ENCODE assay signal across 18 cellular contexts in genomic region chr10:101380353-101381017, GRCh38. TPM values are rescaled to one million over a fixed set of nuclear protein-coding genes. Genes with fewer than 3 reads are reported as not detected.
DNase-seq lines count a peak whose midpoint lies in the region; ATAC-seq, FAIRE-seq and TF ChIP-seq lines count a peak whose summit lies in the region.
"Had no signal": no experiment of that assay in that cellular context is flagged by ENCODE, and none has a peak within 500 bp of the region (broad histone marks: within the 10 kb centered on the region; RNA-seq: fewer than 3 reads in every experiment).

No MANE protein-coding gene starts in this region.

- H3K4me3 ChIP-seq in tibial artery (no peak overlapping the region), body of pancreas (no peak overlapping the region)
- H3K4me3 ChIP-seq: BLaER1, gastroesophageal sphincter, prostate gland had no signal

- 82% methylated on average over 5 of the region's 5 CpGs for WGBS in body of pancreas, 2 donors

- no peaks in the 10 kb centered on the region for H3K27me3 Mint-ChIP-seq in activated T-cell treated with anti-CD3 and anti-CD28 coated beads, Interleukin-2, amount 50 U/mL, for 72 hours (ENCODE audit: low read depth)
- H3K27me3 Mint-ChIP-seq: activated naive CD8-positive, alpha-beta T cell treated with anti-CD3 and anti-CD28 coated beads, Interleukin-2, amount 10 ng/mL, durations not matched to agents 7 days and 5 days; naive thymus-derived CD4-positive, alpha-beta T cell had no signal

- H3K9me3 ChIP-seq in tibial artery, result no peaks in the 10 kb centered on the region
- no peaks in the 10 kb centered on the region for H3K9me3 ChIP-seq in body of pancreas
- H3K9me3 ChIP-seq: BLaER1, gastroesophageal sphincter, prostate gland had no signal

- CTCF ChIA-PET in GM10248 (lab: Yijun Ruan, JAX), result interaction anchor here (1.5 to 1.9 kb wide), 2 partner anchors 17 to 166 kb away, joined by 4 read pairs; no protein-coding TSS in a partner anchor

- H3K4me3 Mint-ChIP-seq in activated T-cell treated with anti-CD3 and anti-CD28 coated beads, Interleukin-2, amount 50 U/mL, for 72 hours, result peak overlapping the region; percentile 50 to 58
- H3K4me3 Mint-ChIP-seq: activated naive CD8-positive, alpha-beta T cell treated with anti-CD3 and anti-CD28 coated beads, Interleukin-2, amount 10 ng/mL, durations not matched to agents 7 days and 5 days; naive thymus-derived CD4-positive, alpha-beta T cell had no signal

- H3K36me3 ChIP-seq in tibial artery, result no peaks in the 10 kb centered on the region
- no peaks in the 10 kb centered on the region for H3K36me3 ChIP-seq in body of pancreas (replicated peaks in 1 of 2; ENCODE audit: insufficient read depth in 1 of 2, low read depth in 2 of 2)
- H3K36me3 ChIP-seq: prostate gland had no signal

- POLR2A ChIA-PET in GM10248 (lab: Yijun Ruan, JAX), result no interaction called here

- intact Hi-C loops in tibial artery (cut with DNase I; ENCODE audit: low total_unique reads), result no loop called here
- intact Hi-C loops in body of pancreas (cut with DNase I), result no loop called here

- H3K36me3 Mint-ChIP-seq in activated T-cell treated with anti-CD3 and anti-CD28 coated beads, Interleukin-2, amount 50 U/mL, for 72 hours (ENCODE audit: insufficient read depth in 2 of 2), result peaks cover 0 to 1% of the 10 kb centered on the region in 2 donors

- H3K9me3 Mint-ChIP-seq in activated T-cell treated with anti-CD3 and anti-CD28 coated beads, Interleukin-2, amount 50 U/mL, for 72 hours, result no peaks in the 10 kb centered on the region
- H3K9me3 Mint-ChIP-seq: activated naive CD8-positive, alpha-beta T cell treated with anti-CD3 and anti-CD28 coated beads, Interleukin-2, amount 10 ng/mL, durations not matched to agents 7 days and 5 days; naive thymus-derived CD4-positive, alpha-beta T cell had no signal

- H3K4me1 ChIP-seq in foreskin keratinocyte, result peaks cover 19% of the 10 kb centered on the region
- H3K4me1 ChIP-seq in tibial artery, result peaks cover 0 to 4% (median 2%) of the 10 kb centered on the region in 4 donors
- H3K4me1 ChIP-seq in body of pancreas, result no peaks in the 10 kb centered on the region
- H3K4me1 ChIP-seq: prostate gland had no signal

- H3K4me1 Mint-ChIP-seq in activated T-cell treated with anti-CD3 and anti-CD28 coated beads, Interleukin-2, amount 50 U/mL, for 72 hours (ENCODE audit: low read depth), result peaks cover 25% of the 10 kb centered on the region

- TF ChIP-seq CTCF in foreskin keratinocyte (conservative IDR thresholded peaks at IDR 0.05), result no peak
- TF ChIP-seq CTCF in tibial artery (IDR thresholded peaks at IDR 0.05), result no peak
- TF ChIP-seq CTCF in GM10248 (IDR thresholded peaks at IDR 0.05; ENCODE audit: control extremely low read depth, extremely low read depth, low read depth, missing control alignments), result no peak
- no peak for TF ChIP-seq CTCF in body of pancreas (IDR thresholded peaks at IDR 0.05)

- DNase-seq in ELR (ENCODE audit: low read depth), result peak; percentile 24
- no peak for DNase-seq in H54 (ENCODE audit: insufficient read length, low spot score)
- DNase-seq in activated T-cell treated with anti-CD3 and anti-CD28 coated beads, Interleukin-2, amount 50 U/mL, for 72 hours, result peak in 1 of 2 donors; percentile 3
- DNase-seq in foreskin keratinocyte, result peak; percentile 88 to 94
- DNase-seq in tibial artery, result no peak
- no peak for DNase-seq in GM10248 (ENCODE audit: extremely low spot score)
- no peak for DNase-seq in body of pancreas
- DNase-seq in NCI-H774 (lab: John Stamatoyannopoulos, UW), result no peak
- DNase-seq: activated naive CD8-positive, alpha-beta T cell treated with anti-CD3 and anti-CD28 coated beads, Interleukin-2, amount 10 ng/mL, durations not matched to agents 7 days and 5 days; central memory CD4-positive, alpha-beta T cell; DMS 273 treated with DMSO at 0.1 percent for 48 hours; naive thymus-derived CD4-positive, alpha-beta T cell; NCI-H1694; NCI-H510A treated with DMSO at 0.1 percent for 48 hours had no signal

- H3K27ac ChIP-seq in foreskin keratinocyte (peak overlapping the region; percentile 40), tibial artery (no peak overlapping the region), body of pancreas (no peak overlapping the region)
- H3K27ac ChIP-seq: BLaER1, gastroesophageal sphincter had no signal

- no peaks in the 10 kb centered on the region for H3K27me3 ChIP-seq in foreskin keratinocyte
- H3K27me3 ChIP-seq in tibial artery, result no peaks in the 10 kb centered on the region
- H3K27me3 ChIP-seq in body of pancreas, result no peaks in the 10 kb centered on the region
- H3K27me3 ChIP-seq: BLaER1, gastroesophageal sphincter had no signal

- FAIRE-seq in H54 (lab: Jason Lieb, UNC), result peak; percentile 36
- FAIRE-seq: RCC 7860 had no signal

- H3K27ac Mint-ChIP-seq in activated T-cell treated with anti-CD3 and anti-CD28 coated beads, Interleukin-2, amount 50 U/mL, for 72 hours, result no peak overlapping the region
- H3K27ac Mint-ChIP-seq: activated naive CD8-positive, alpha-beta T cell treated with anti-CD3 and anti-CD28 coated beads, Interleukin-2, amount 10 ng/mL, durations not matched to agents 7 days and 5 days; naive thymus-derived CD4-positive, alpha-beta T cell had no signal

- peak; percentile 97 to 98 for ATAC-seq in activated T-cell treated with anti-CD3 and anti-CD28 coated beads, Interleukin-2, amount 50 U/mL, for 72 hours (replicated peaks in 1 of 2)
- ATAC-seq in foreskin keratinocyte (peak; percentile 97), body of pancreas (no peak)
- ATAC-seq: gastroesophageal sphincter; naive thymus-derived CD4-positive, alpha-beta T cell had no signal

- TF ChIP-seq POLR2A in H54 (IDR thresholded peaks at IDR 0.05; ENCODE audit: low read depth, low read length), result no peak
- no peak for TF ChIP-seq POLR2A in body of pancreas (IDR thresholded peaks at IDR 0.05)

RNA-seq across cellular contexts. Expression of gene BTRC, which starts 26.5 kb away (rescaled TPM):
- 10 to 100 TPM; 21.8 to 31.5 TPM for total RNA-seq in activated T-cell treated with anti-CD3 and anti-CD28 coated beads, Interleukin-2, amount 50 U/mL, for 72 hours
- total RNA-seq in foreskin keratinocyte (9.8 and 12.6 TPM in 2 replicates), body of pancreas (1 to 10 TPM; 8.8 to 9.9 TPM)
- 4.2 and 4.6 TPM in 2 replicates for polyA plus RNA-seq in foreskin keratinocyte

Comparison
In these comparisons a context has a peak if more than half of its experiments do, and no peak if none do; other contexts are left out.
1. DNase-seq: peak in ELR (single experiment) and foreskin keratinocyte (2 of 2); none in H54 (single experiment), tibial artery (0 of 2), GM10248 (single experiment), body of pancreas (0 of 4) and NCI-H774 (single experiment).